ENCODE assay signal across 14 cellular contexts in the genomic region with DNA sequence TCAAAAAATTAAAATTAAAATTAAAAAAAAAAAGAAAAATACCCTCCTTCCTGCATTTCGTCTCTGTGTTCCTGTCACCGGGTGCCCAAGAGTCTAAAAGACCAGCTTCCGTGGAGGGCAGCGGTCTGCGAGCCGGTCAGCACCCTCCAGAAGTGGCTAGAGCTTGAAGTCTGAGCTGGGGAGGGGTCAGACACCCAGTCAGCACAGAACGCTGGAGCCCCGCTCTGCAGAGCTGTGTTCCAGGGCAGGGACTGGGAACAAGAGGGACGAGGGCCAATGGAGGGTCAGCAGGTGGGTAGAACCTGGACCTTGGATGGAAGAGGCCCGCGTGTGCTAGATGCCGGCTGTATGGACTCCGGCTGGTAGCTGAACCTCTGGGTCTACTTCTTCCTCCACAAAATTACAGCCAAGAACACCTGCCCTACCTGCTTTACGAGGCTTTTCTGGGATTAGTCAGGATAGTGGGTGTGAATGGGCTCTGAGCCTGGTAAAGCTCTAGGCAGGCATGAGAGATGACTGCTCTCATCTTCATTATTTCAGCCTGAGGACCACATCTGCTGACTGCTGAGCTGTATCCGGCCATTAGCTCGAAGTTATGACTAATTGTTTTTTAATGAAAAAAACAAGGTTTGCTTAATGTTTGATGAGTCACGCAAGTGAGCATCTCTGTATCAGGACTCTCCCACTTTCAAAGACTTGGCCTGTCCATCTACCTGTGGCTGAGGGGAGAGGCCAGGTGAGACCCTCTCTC. TPM values are rescaled to one million over a fixed set of nuclear protein-coding genes. Genes with fewer than 3 reads are reported as not detected.
DNase-seq lines count a peak whose midpoint lies in the region; ATAC-seq, FAIRE-seq and TF ChIP-seq lines count a peak whose summit lies in the region.
"Had no signal": no experiment of that assay in that cellular context is flagged by ENCODE, and none has a peak within 500 bp of the region (broad histone marks: within the 10 kb centered on the region; RNA-seq: fewer than 3 reads in every experiment).

No MANE protein-coding gene starts in this region.

- H3K27me3 ChIP-seq in PC-3 (ENCODE audit: low read length) (no peaks in the 10 kb centered on the region), neuronal stem cell (ENCODE audit: control insufficient read depth in 3 of 3, insufficient read depth in 3 of 3, low read depth in 1 of 3, low read length in 3 of 3) (no peaks in the 10 kb centered on the region), gastrocnemius medialis (no peaks in the 10 kb centered on the region)
- H3K27me3 ChIP-seq: ovary, spleen had no signal

- H4K8ac ChIP-seq in neuronal stem cell (ENCODE audit: low read depth, low read length) = no peak overlapping the region

- H4K91ac ChIP-seq in neuronal stem cell (ENCODE audit: low read depth, low read length, poor library complexity) = no peak overlapping the region

- peaks cover 12% of the 10 kb centered on the region for H3K4me1 ChIP-seq in PC-3 (ENCODE audit: insufficient read depth, low read length)
- H3K4me1 ChIP-seq in neuronal stem cell (ENCODE audit: control insufficient read depth in 2 of 2, insufficient read depth in 1 of 2, low read depth in 1 of 2, low read length in 2 of 2) = peaks cover 0 to 1% of the 10 kb centered on the region in 2 donors
- H3K4me1 ChIP-seq in gastrocnemius medialis = no peaks in the 10 kb centered on the region

- POLR2A ChIA-PET in PC-3 (lab: Charles Lee; ENCODE audit: unreplicated experiment) = interaction anchor here (0.7 kb wide), 1 partner anchor 45 kb away, joined by 5 read pairs; no protein-coding TSS in a partner anchor

- in situ Hi-C loops in gastrocnemius medialis (cut with MboI; ENCODE audit: low sequenced_read_pairs in 4 of 4) = no loop called here

- TSS peak; percentile 38 for BruUV-seq in PC-3 (replicated peaks; lab: Mats Ljungman, UMichigan)

- no CpG with 5 or more reads among the region's 17 CpGs for WGBS in neuronal stem cell (ENCODE audit: extremely low coverage in 2 of 2, insufficient read length in 2 of 2, insufficient replicate concordance in 1 of 2), 2 donors

- H3K79me2 ChIP-seq in PC-3 (ENCODE audit: low read length) = no peaks in the 10 kb centered on the region

- no peak overlapping the region for H2BK12ac ChIP-seq in neuronal stem cell (ENCODE audit: low read length)

- no peaks in the 10 kb centered on the region for H3K79me1 ChIP-seq in neuronal stem cell (ENCODE audit: low read depth, low read length)

- no peak overlapping the region for H2BK15ac ChIP-seq in neuronal stem cell (ENCODE audit: low read length)

- H3K9ac ChIP-seq in PC-3 (ENCODE audit: low read length) (peak overlapping the region; percentile 62), neuronal stem cell (ENCODE audit: low read depth, low read length, poor library complexity) (no peak overlapping the region)

- CTCF ChIA-PET in PC-3 (lab: Charles Lee) = interaction anchor here (1.0 kb wide), 1 partner anchor 33 kb away, joined by 5 read pairs; a partner anchor contains a TSS

- H3K9me3 ChIP-seq in PC-3 (ENCODE audit: low read length) (no peaks in the 10 kb centered on the region), neuronal stem cell (replicated peaks in 1 of 2; ENCODE audit: control insufficient read depth in 2 of 2, insufficient read depth in 1 of 2, low read depth in 1 of 2, low read length in 2 of 2) (peaks cover 0 to 3% of the 10 kb centered on the region in 2 donors), gastrocnemius medialis (no peaks in the 10 kb centered on the region)
- H3K9me3 ChIP-seq: ovary, spleen had no signal

- H2AFZ ChIP-seq in PC-3 (ENCODE audit: low read length) (no peak overlapping the region), neuronal stem cell (ENCODE audit: low read length) (no peak overlapping the region)

- H3K18ac ChIP-seq in neuronal stem cell (ENCODE audit: low read length) = peak overlapping the region; percentile 41

- no peak overlapping the region for H2BK120ac ChIP-seq in neuronal stem cell (ENCODE audit: low read depth, low read length)

- no peak overlapping the region for H3K4ac ChIP-seq in neuronal stem cell (ENCODE audit: low read length)

- TF ChIP-seq CTCF in PC-3 (conservative IDR thresholded peaks at IDR 0.05; ENCODE audit: low read depth, low read length) = no peak
- no peak for TF ChIP-seq CTCF in epithelial cell of proximal tubule (conservative IDR thresholded peaks at IDR 0.05; ENCODE audit: low read depth, low read length)
- no peak for TF ChIP-seq CTCF in gastrocnemius medialis (IDR thresholded peaks at IDR 0.05 in 4 of 5, conservative IDR thresholded peaks at IDR 0.05 in 1 of 5)

- H3K9me2 ChIP-seq in PC-3 (replicated peaks; ENCODE audit: low read length) = no peaks in the 10 kb centered on the region

- TF ChIP-seq POLR2A in gastrocnemius medialis (IDR thresholded peaks at IDR 0.05) (no peak), GM12892 (IDR thresholded peaks at IDR 0.05; ENCODE audit: low read depth, low read length) (no peak)

- H3K4me2 ChIP-seq in PC-3 (ENCODE audit: low read length) (peak overlapping the region; percentile 66), neuronal stem cell (ENCODE audit: insufficient read depth, low read length, poor library complexity, severe bottlenecking) (no peak overlapping the region)

- peak overlapping the region; percentile 89 for H3K27ac ChIP-seq in PC-3 (ENCODE audit: low read length)
- no peak overlapping the region for H3K27ac ChIP-seq in neuronal stem cell (replicated peaks; ENCODE audit: low read length)
- H3K27ac ChIP-seq in gastrocnemius medialis = no peak overlapping the region
- H3K27ac ChIP-seq: ovary, spleen, VCaP had no signal

- FAIRE-seq in GM12892 (lab: Jason Lieb, UNC) = no peak
- FAIRE-seq: endometrium had no signal

- H3K36me3 ChIP-seq in PC-3 (ENCODE audit: low read depth, low read length) (peaks cover 8% of the 10 kb centered on the region), neuronal stem cell (replicated peaks in 1 of 2; ENCODE audit: control insufficient read depth in 2 of 2, insufficient read depth in 2 of 2, low read length in 2 of 2) (peaks cover 9 to 46% of the 10 kb centered on the region in 2 donors), gastrocnemius medialis (peaks cover 0 to 35% of the 10 kb centered on the region in 2 donors)
- H3K36me3 ChIP-seq: ovary had no signal

- ATAC-seq in PC-3 (peak; percentile 98), HG03520 (IDR thresholded peaks at IDR 0.05; ENCODE audit: unreplicated experiment) (no peak), gastrocnemius medialis (no peak), HG02938 (IDR thresholded peaks at IDR 0.05; ENCODE audit: unreplicated experiment) (no peak)
- ATAC-seq: activated CD8-positive, alpha-beta memory T cell treated with anti-CD3 and anti-CD28 coated beads, Interleukin-2, amount 10 ng/mL, durations not matched to agents 7 days and 5 days had no signal

- no peak overlapping the region for H3K23ac ChIP-seq in neuronal stem cell (ENCODE audit: low read depth, low read length, poor library complexity)

- no peaks in the 10 kb centered on the region for H4K20me1 ChIP-seq in PC-3 (ENCODE audit: low read length)

- intact Hi-C loops in PC-3 (cut with micrococcal nuclease) (loop anchor here (1.0 kb wide), 1 partner anchor 28 kb away; no protein-coding TSS in a partner anchor), gastrocnemius medialis (cut with DNase I; ENCODE audit: low total_unique reads) (no loop called here)

- peak; percentile 84 for DNase-seq in EH (ENCODE audit: low read depth)
- DNase-seq in PC-3 = peak; percentile 91
- DNase-seq in epithelial cell of proximal tubule (ENCODE audit: low read depth) = peak; percentile 10
- no peak for DNase-seq in neuronal stem cell (ENCODE audit: low spot score)
- DNase-seq in gastrocnemius medialis = no peak
- no peak for DNase-seq in GM12892 (ENCODE audit: insufficient read length)
- DNase-seq: activated CD8-positive, alpha-beta memory T cell treated with anti-CD3 and anti-CD28 coated beads, Interleukin-2, amount 10 ng/mL, durations not matched to agents 7 days and 5 days; NCI-H1105; ovary; spleen had no signal

- no peak overlapping the region for H3K14ac ChIP-seq in neuronal stem cell (ENCODE audit: low read length)

- no peaks in the 10 kb centered on the region for H3F3A ChIP-seq in PC-3 (ENCODE audit: low read length, unreplicated experiment)

- H2AK5ac ChIP-seq in neuronal stem cell (ENCODE audit: low read depth, low read length) = no peak overlapping the region

- no peak overlapping the region for H2BK5ac ChIP-seq in neuronal stem cell (ENCODE audit: low read length)

- H3K4me3 ChIP-seq in PC-3 (ENCODE audit: low read length) (no peak overlapping the region), epithelial cell of proximal tubule (ENCODE audit: low read depth, low read length) (no peak overlapping the region), neuronal stem cell (ENCODE audit: low read length in 2 of 2) (no peak overlapping the region), gastrocnemius medialis (no peak overlapping the region)
- H3K4me3 ChIP-seq: ovary, spleen had no signal

RNA-seq across cellular contexts. Expression of a gene that starts 5.9 kb away (rescaled TPM):
- total RNA-seq in PC-3 (2014; rRNA removed) = 4.1 and 4.7 TPM in 2 replicates
- total RNA-seq in epithelial cell of proximal tubule = 0.87 and 1.7 TPM in 2 replicates
- 3.2 TPM for polyA plus RNA-seq in neuronal stem cell (2013, experiment 1 of 2)
- 3.3 TPM for polyA plus RNA-seq in neuronal stem cell (2013, experiment 2 of 2)
- 1 to 10 TPM; 1.7 to 6.5 (median 3.5) TPM for total RNA-seq in gastrocnemius medialis
- polyA plus RNA-seq in GM12892 (2012; ENCODE audit: missing spikeins) = 3.7 TPM

RNA-seq across cellular contexts. Expression of a gene that starts 32.8 kb away (rescaled TPM):
- 17.7 and 22.4 TPM in 2 replicates for total RNA-seq in PC-3 (2014; rRNA removed)
- 18.1 and 23.5 TPM in 2 replicates for total RNA-seq in epithelial cell of proximal tubule
- polyA plus RNA-seq in neuronal stem cell (2013, experiment 1 of 2) = 13.9 TPM
- 14.1 TPM for polyA plus RNA-seq in neuronal stem cell (2013, experiment 2 of 2)
- total RNA-seq in gastrocnemius medialis = 1 to 10 TPM; 4.1 to 4.7 (median 4.4) TPM
- polyA plus RNA-seq in GM12892 (2012; ENCODE audit: missing spikeins) = 6.5 TPM

RNA-seq across cellular contexts. Expression of a gene that starts 33.3 kb away (rescaled TPM):
- total RNA-seq in PC-3 (2014; rRNA removed) = 10.2 and 17.5 TPM in 2 replicates
- 5.9 and 18.2 TPM in 2 replicates for total RNA-seq in epithelial cell of proximal tubule
- 12.5 TPM for polyA plus RNA-seq in neuronal stem cell (2013, experiment 1 of 2)
- polyA plus RNA-seq in neuronal stem cell (2013, experiment 2 of 2) = 12.7 TPM
- 100 to 1,000 TPM in 1 of 4 donors, 10 to 100 TPM in 3; 15.0 to 141 (median 60.2) TPM for total RNA-seq in gastrocnemius medialis
- 5.6 TPM for polyA plus RNA-seq in GM12892 (2012; ENCODE audit: missing spikeins)

RNA-seq across cellular contexts. Expression of a gene that starts 45.7 kb away (rescaled TPM):
- total RNA-seq in PC-3 (2014; rRNA removed) = 3.6 and 4.8 TPM in 2 replicates
- 0.36 and 0.46 TPM in 2 replicates for total RNA-seq in epithelial cell of proximal tubule
- polyA plus RNA-seq in neuronal stem cell (2013, experiment 1 of 2) = 2.0 TPM
- 2.4 TPM for polyA plus RNA-seq in neuronal stem cell (2013, experiment 2 of 2)
- total RNA-seq in gastrocnemius medialis = 1 to 10 TPM; 1.3 to 3.8 (median 1.6) TPM
- polyA plus RNA-seq in GM12892 (2012; ENCODE audit: missing spikeins) = 4.3 TPM

Comparison
In these comparisons a context has a peak if more than half of its experiments do, and no peak if none do; other contexts are left out.
1. DNase-seq: peak in EH (single experiment), PC-3 (single experiment) and epithelial cell of proximal tubule (single experiment); none in neuronal stem cell (single experiment), gastrocnemius medialis (0 of 2) and GM12892 (single experiment).